In genomic region chr5:126519637-126520592, GRCh38 we compare ENCODE assay signal across 1 cellular context.
TF ChIP-seq lines count a peak whose summit lies in the region.

No MANE protein-coding gene starts in this region.

TF ChIP-seq in GM23338, 12 proteins besides CTCF, POLR2A, EP300 and RAD21 (continued from another document):
- TF ChIP-seq ZNF462 (CRISPR knock-in tag; IDR thresholded peaks at IDR 0.05): no peak
